Comparison of ENCODE assay signal across 27 cellular contexts in genomic region chr1:57156907-57157306, GRCh38.
"Had no signal": no experiment of that assay in that cellular context is flagged by ENCODE, and none has a peak within 500 bp of the region (broad histone marks: within the 10 kb centered on the region; RNA-seq: fewer than 3 reads in every experiment).

No MANE protein-coding gene starts in this region.

- H3K4me3 Mint-ChIP-seq: natural killer cell treated with Interleukin-12 subunit alpha and Interleukin-12 subunit beta and Interleukin-15 and Interleukin-18, amount 100 ng/mL, for 72 hours; neural progenitor cell; stimulated activated effector memory CD8-positive, alpha-beta T cell treated with anti-CD3 and anti-CD28 coated beads, Interleukin-12 subunit alpha, Interleukin-12 subunit beta, amount 100 ng/mL, for 72 hours; stimulated activated naive B cell treated with anti-CD40 and anti-IgM and Interleukin-4, amounts not matched to agents 10 μg/mL and 1 μg/mL and 100 μg/mL, for 72 hours; stimulated activated naive CD8-positive, alpha-beta T cell treated with anti-CD3 and anti-CD28 coated beads, Interleukin-15, Interleukin-2, amounts not matched to agents 100 ng/mL and 50 ng/mL, for 24 hours had no signal

- H3K27ac Mint-ChIP-seq: natural killer cell treated with Interleukin-12 subunit alpha and Interleukin-12 subunit beta and Interleukin-15 and Interleukin-18, amount 100 ng/mL, for 72 hours; neural progenitor cell; progenitor cell of endocrine pancreas; stimulated activated effector memory CD8-positive, alpha-beta T cell treated with anti-CD3 and anti-CD28 coated beads, Interleukin-12 subunit alpha, Interleukin-12 subunit beta, amount 100 ng/mL, for 72 hours; stimulated activated naive B cell treated with anti-CD40 and anti-IgM and Interleukin-4, amounts not matched to agents 10 μg/mL and 1 μg/mL and 100 μg/mL, for 72 hours; stimulated activated naive CD8-positive, alpha-beta T cell treated with anti-CD3 and anti-CD28 coated beads, Interleukin-15, Interleukin-2, amounts not matched to agents 100 ng/mL and 50 ng/mL, for 24 hours had no signal

- ATAC-seq: natural killer cell treated with Interleukin-12 subunit alpha and Interleukin-12 subunit beta and Interleukin-15 and Interleukin-18, amount 100 ng/mL, for 72 hours; psoas muscle; right cardiac atrium; right lobe of liver; stimulated activated effector memory CD8-positive, alpha-beta T cell treated with anti-CD3 and anti-CD28 coated beads, Interleukin-12 subunit alpha, Interleukin-12 subunit beta, amount 100 ng/mL, for 72 hours; stimulated activated naive B cell treated with anti-CD40 and anti-IgM and Interleukin-4, amounts not matched to agents 10 μg/mL and 1 μg/mL and 100 μg/mL, for 72 hours had no signal

- H3K27ac ChIP-seq: neural progenitor cell, ovary, parathyroid adenoma, psoas muscle, right lobe of liver, sigmoid colon, stomach, thoracic aorta, thyroid gland, tibial nerve, upper lobe of left lung, vagina had no signal

- H3K9me3 Mint-ChIP-seq: natural killer cell treated with Interleukin-12 subunit alpha and Interleukin-12 subunit beta and Interleukin-15 and Interleukin-18, amount 100 ng/mL, for 72 hours; stimulated activated naive CD8-positive, alpha-beta T cell treated with anti-CD3 and anti-CD28 coated beads, Interleukin-15, Interleukin-2, amounts not matched to agents 100 ng/mL and 50 ng/mL, for 24 hours had no signal

- H3K27me3 ChIP-seq: neural progenitor cell, ovary, right lobe of liver, stomach, thyroid gland, tibial nerve, upper lobe of left lung, vagina had no signal

- H3K36me3 ChIP-seq: neural progenitor cell, ovary, right lobe of liver, sigmoid colon, stomach, thoracic aorta, thyroid gland, tibial nerve, upper lobe of left lung, vagina had no signal

- H3K4me3 ChIP-seq: neural progenitor cell, ovary, psoas muscle, right lobe of liver, sigmoid colon, stomach, thoracic aorta, thyroid gland, tibial nerve, upper lobe of left lung, vagina had no signal

- H3K79me2 ChIP-seq: parathyroid adenoma had no signal

- H3K4me2 ChIP-seq: neural progenitor cell had no signal

- H2AFZ ChIP-seq: neural progenitor cell, parathyroid adenoma had no signal

- H3K9me3 ChIP-seq: ovary, psoas muscle, right lobe of liver, sigmoid colon, stomach, thoracic aorta, thyroid gland, tibial nerve, upper lobe of left lung, vagina had no signal

- H3K36me3 Mint-ChIP-seq: natural killer cell treated with Interleukin-12 subunit alpha and Interleukin-12 subunit beta and Interleukin-15 and Interleukin-18, amount 100 ng/mL, for 72 hours; neural progenitor cell; stimulated activated naive B cell treated with anti-CD40 and anti-IgM and Interleukin-4, amounts not matched to agents 10 μg/mL and 1 μg/mL and 100 μg/mL, for 72 hours had no signal

- DNase-seq: occipital lobe; ovary; posterior cingulate gyrus; psoas muscle; right cardiac atrium; right lobe of liver; sigmoid colon; small intestine; stimulated activated CD4-positive, alpha-beta T cell treated with anti-CD3 and anti-CD28 coated beads, Interleukin-15, amount 100 ng/mL, for 24 hours; stimulated activated CD4-positive, alpha-beta T cell treated with anti-CD3 and anti-CD28 coated beads, Interleukin-2, amount 100 ng/mL, for 24 hours; stimulated activated CD4-positive, alpha-beta T cell treated with anti-CD3 and anti-CD28 coated beads, Interleukin-2, amount 100 ng/mL, for 48 hours; stimulated activated CD4-positive, alpha-beta T cell treated with anti-CD3 and anti-CD28 coated beads, Interleukin-4, amount 100 ng/mL, for 24 hours; stimulated activated naive B cell treated with anti-CD40 and anti-IgM and Interleukin-4, amounts not matched to agents 10 μg/mL and 1 μg/mL and 100 μg/mL, for 72 hours; stimulated activated naive CD4-positive, alpha-beta T cell treated with Interleukin-2 at 50 U/mL for 16 hours; stomach; thyroid gland; trophoblast cell; upper lobe of left lung had no signal

- H3K4me1 ChIP-seq: parathyroid adenoma, psoas muscle, sigmoid colon, stomach, thyroid gland, upper lobe of left lung, vagina had no signal
